Comparison of ENCODE assay signal across 1 cellular context in the genomic region with DNA sequence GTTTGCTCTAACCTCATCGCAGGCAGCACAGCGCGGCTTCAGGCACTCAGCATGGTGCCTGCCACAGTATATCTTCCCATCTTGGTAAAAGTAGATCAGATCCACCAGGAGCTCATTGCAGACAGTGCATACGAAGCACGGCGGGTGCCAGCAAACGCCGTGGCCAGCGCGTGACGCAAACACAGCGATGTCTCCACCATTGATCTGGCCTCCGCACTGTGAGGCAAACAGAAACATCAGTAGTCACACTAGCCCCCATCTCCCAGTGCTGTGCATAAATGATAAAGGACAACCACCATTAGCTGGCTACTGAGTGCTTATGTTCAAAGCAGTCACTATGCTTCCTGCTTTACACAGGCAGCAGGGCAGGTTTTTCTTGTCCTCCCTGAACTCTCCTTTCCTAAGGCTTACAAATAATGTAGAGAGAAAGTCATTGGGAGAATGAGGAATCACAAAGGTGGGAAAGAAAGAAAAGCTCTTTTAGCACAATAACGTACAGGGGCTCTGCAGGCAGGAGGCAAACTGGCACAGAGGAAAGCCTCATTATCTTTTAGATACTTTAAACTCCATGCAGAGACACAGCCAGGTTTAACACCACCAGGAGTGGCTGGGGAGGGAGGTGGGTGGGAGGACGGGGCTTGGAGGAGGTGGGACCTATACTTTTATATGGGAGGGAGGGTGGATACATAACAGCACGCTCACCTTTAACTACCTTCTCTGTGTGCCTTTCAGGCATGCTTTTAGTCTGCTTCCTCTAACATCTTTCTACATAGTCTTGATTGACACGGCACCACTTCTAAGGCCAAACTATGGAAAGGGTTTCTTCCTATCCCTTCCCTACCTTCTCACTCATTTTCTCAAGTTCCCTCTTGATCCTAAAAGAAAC.
TF ChIP-seq lines count a peak whose summit lies in the region.

No MANE protein-coding gene starts in this region.

TF ChIP-seq in GM12878, 131 proteins besides CTCF, POLR2A, EP300 and RAD21 (continued from another document):
- TF ChIP-seq MTA2 (IDR thresholded peaks at IDR 0.05; ENCODE audit: low read depth) (no peak), MXI1 (IDR thresholded peaks at IDR 0.05; ENCODE audit: low read depth, low read length) (no peak), TCF12 (IDR thresholded peaks at IDR 0.05; ENCODE audit: low read depth, low read length) (no peak), CEBPZ (IDR thresholded peaks at IDR 0.05; ENCODE audit: low read depth, low read length) (no peak), SUZ12 (IDR thresholded peaks at IDR 0.05; ENCODE audit: unreplicated experiment) (no peak), HDAC2 (IDR thresholded peaks at IDR 0.05) (no peak), PML (IDR thresholded peaks at IDR 0.05; ENCODE audit: low read length) (no peak), NFXL1 (IDR thresholded peaks at IDR 0.05; ENCODE audit: borderline replicate concordance) (peak; percentile 26; the same call in 1 of the 2 replicates), SMAD1 (IDR thresholded peaks at IDR 0.05; ENCODE audit: low read depth, partially characterized antibody) (no peak)
- TF ChIP-seq, protein P1, sequence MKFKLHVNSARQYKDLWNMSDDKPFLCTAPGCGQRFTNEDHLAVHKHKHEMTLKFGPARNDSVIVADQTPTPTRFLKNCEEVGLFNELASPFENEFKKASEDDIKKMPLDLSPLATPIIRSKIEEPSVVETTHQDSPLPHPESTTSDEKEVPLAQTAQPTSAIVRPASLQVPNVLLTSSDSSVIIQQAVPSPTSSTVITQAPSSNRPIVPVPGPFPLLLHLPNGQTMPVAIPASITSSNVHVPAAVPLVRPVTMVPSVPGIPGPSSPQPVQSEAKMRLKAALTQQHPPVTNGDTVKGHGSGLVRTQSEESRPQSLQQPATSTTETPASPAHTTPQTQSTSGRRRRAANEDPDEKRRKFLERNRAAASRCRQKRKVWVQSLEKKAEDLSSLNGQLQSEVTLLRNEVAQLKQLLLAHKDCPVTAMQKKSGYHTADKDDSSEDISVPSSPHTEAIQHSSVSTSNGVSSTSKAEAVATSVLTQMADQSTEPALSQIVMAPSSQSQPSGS (IDR thresholded peaks at IDR 0.05; ENCODE audit: low read length), result no peak
- TF ChIP-seq, protein P2, sequence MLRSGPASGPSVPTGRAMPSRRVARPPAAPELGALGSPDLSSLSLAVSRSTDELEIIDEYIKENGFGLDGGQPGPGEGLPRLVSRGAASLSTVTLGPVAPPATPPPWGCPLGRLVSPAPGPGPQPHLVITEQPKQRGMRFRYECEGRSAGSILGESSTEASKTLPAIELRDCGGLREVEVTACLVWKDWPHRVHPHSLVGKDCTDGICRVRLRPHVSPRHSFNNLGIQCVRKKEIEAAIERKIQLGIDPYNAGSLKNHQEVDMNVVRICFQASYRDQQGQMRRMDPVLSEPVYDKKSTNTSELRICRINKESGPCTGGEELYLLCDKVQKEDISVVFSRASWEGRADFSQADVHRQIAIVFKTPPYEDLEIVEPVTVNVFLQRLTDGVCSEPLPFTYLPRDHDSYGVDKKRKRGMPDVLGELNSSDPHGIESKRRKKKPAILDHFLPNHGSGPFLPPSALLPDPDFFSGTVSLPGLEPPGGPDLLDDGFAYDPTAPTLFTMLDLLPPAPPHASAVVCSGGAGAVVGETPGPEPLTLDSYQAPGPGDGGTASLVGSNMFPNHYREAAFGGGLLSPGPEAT (IDR thresholded peaks at IDR 0.05; ENCODE audit: low read depth), result no peak
